Comparison of ENCODE assay signal across 25 cellular contexts in the genomic region with DNA sequence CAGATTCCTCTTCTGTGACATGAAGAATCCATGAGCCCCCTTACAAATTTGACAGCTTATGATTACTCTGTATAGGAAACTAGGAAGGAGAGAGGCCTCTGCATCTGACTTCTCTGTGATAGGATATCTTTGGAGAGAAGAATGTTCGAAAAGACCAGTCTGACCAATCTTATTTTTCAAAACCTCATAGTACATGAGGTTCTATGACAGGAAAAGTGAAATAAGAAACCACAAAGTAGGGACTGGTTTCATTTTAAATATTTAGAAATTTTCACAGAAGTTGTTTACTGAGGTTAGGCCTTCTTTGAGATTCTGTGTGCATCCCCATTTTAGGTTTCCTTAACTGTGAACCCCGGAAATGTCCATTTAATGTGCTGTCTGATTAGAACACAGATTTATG. TPM values are rescaled to one million over a fixed set of nuclear protein-coding genes. Genes with fewer than 3 reads are reported as not detected.
DNase-seq lines count a peak whose midpoint lies in the region; ATAC-seq, FAIRE-seq and TF ChIP-seq lines count a peak whose summit lies in the region.
"Had no signal": no experiment of that assay in that cellular context is flagged by ENCODE, and none has a peak within 500 bp of the region (broad histone marks: within the 10 kb centered on the region; RNA-seq: fewer than 3 reads in every experiment).

No MANE protein-coding gene starts in this region.

- no TSS peak for BruUV-seq in GM12878 (replicated peaks; lab: Mats Ljungman, UMichigan)

- intact Hi-C loops in GM12878 (cut with micrococcal nuclease; ENCODE audit: unreplicated experiment): no loop called here

- SMC1A ChIA-PET in GM12878 (lab: Charles Lee; ENCODE audit: uncharacterized antibody, unreplicated experiment): no interaction called here

- H2AFZ ChIP-seq in GM12878 (ENCODE audit: control insufficient read depth, low read depth, low read length): no peak overlapping the region

- RAD21 ChIA-PET in GM12878 (lab: Charles Lee; ENCODE audit: unreplicated experiment): no interaction called here

- H3K79me2 ChIP-seq in GM12878 (ENCODE audit: control insufficient read depth, insufficient read depth, low read length): no peaks in the 10 kb centered on the region

- H3K36me3 ChIP-seq in GM12878 (ENCODE audit: control insufficient read depth in 2 of 2, insufficient read depth in 2 of 2, low read length in 1 of 2): no peaks in the 10 kb centered on the region
- H3K36me3 ChIP-seq: BE2C; BLaER1 treated with 17β-estradiol and CSF1 and Interleukin-3, amounts not matched to agents 10 nM and 100 nM had no signal

- peaks cover 3% of the 10 kb centered on the region; the same call in 1 of the 2 replicates for H3K4me1 ChIP-seq in GM12878 (ENCODE audit: control insufficient read depth, insufficient read depth, low read length)
- H3K4me1 ChIP-seq: A549; BE2C; BLaER1 treated with 17β-estradiol and CSF1 and Interleukin-3, amounts not matched to agents 10 nM and 100 nM had no signal

- no peaks in the 10 kb centered on the region for H4K20me1 ChIP-seq in GM12878 (ENCODE audit: control insufficient read depth, insufficient read depth)
- H4K20me1 ChIP-seq: BLaER1 treated with 17β-estradiol and CSF1 and Interleukin-3, amounts not matched to agents 10 nM and 100 nM had no signal

- no peak overlapping the region for H3K4me2 ChIP-seq in GM12878 (ENCODE audit: control insufficient read depth, insufficient read depth)
- H3K4me2 ChIP-seq: A549; BLaER1 treated with 17β-estradiol and CSF1 and Interleukin-3, amounts not matched to agents 10 nM and 100 nM had no signal

- no peak for TF ChIP-seq EP300 in GM12878 (IDR thresholded peaks at IDR 0.05; ENCODE audit: borderline replicate concordance in 1 of 2, control insufficient read depth in 1 of 2, low read depth in 2 of 2, low read length in 2 of 2)

- ATAC-seq in GM18502 (IDR thresholded peaks at IDR 0.05; ENCODE audit: poor library complexity, unreplicated experiment) (peak; percentile 58), HG02870 (IDR thresholded peaks at IDR 0.05; ENCODE audit: unreplicated experiment) (peak; percentile 68), HG03442 (IDR thresholded peaks at IDR 0.05; ENCODE audit: unreplicated experiment) (peak; percentile 67), GM12878 (no peak)
- ATAC-seq: A549 had no signal

- in situ Hi-C loops in GM12878 (cut with MboI): no loop called here

- no peak for DNase-seq in GM12878 (ENCODE audit: low read depth, low spot score)
- no peak for DNase-seq in activated CD4-positive, alpha-beta T cell treated with anti-CD3 and anti-CD28 coated beads for 4 hours
- no peak for DNase-seq in NCI-H1436 (lab: John Stamatoyannopoulos, UW)
- DNase-seq in GM10266 (ENCODE audit: extremely low spot score): no peak
- DNase-seq: 8988T; ACHN; AML-193; BE2C; CD4-positive, alpha-beta T cell; CD8-positive, alpha-beta memory T cell; DMS 273 treated with DMSO at 0.1 percent for 48 hours; DMS79; EL; GDM1; GOT3; HCEC 1CT had no signal

- no peak for TF ChIP-seq POLR2A in GM12878 (IDR thresholded peaks at IDR 0.05; ENCODE audit: low read depth, low read length)

- H3K27ac ChIP-seq in GM12878 (ENCODE audit: control insufficient read depth, insufficient read depth): no peak overlapping the region
- H3K27ac ChIP-seq: A549; BLaER1 treated with 17β-estradiol and CSF1 and Interleukin-3, amounts not matched to agents 10 nM and 100 nM had no signal

- FAIRE-seq in GM12878 (lab: Jason Lieb, UNC): no peak
- FAIRE-seq: A549, D721Med, GM18507, H54 had no signal

- no peaks in the 10 kb centered on the region for H3K9me3 ChIP-seq in GM12878 (replicated peaks; ENCODE audit: control insufficient read depth, insufficient read depth, low read length)
- H3K9me3 ChIP-seq: A549; BE2C; BLaER1 treated with 17β-estradiol and CSF1 and Interleukin-3, amounts not matched to agents 10 nM and 100 nM had no signal

- TF ChIP-seq RAD21 in GM12878 (IDR thresholded peaks at IDR 0.05; ENCODE audit: insufficient read depth, low read depth, low read length): no peak

- no peak for TF ChIP-seq CTCF in GM12878 (IDR thresholded peaks at IDR 0.05 in 2 of 3, conservative IDR thresholded peaks at IDR 0.05 in 1 of 3; ENCODE audit: control insufficient read depth in 2 of 3, extremely low read depth in 1 of 3, insufficient read depth in 1 of 3, low read depth in 3 of 3, low read length in 3 of 3)
- TF ChIP-seq CTCF in GM10266 (IDR thresholded peaks at IDR 0.05; ENCODE audit: control insufficient read depth, insufficient read depth, low read depth, missing control alignments): no peak

- 0% methylated on average over 2 of the region's 2 CpGs for WGBS in GM12878 (ENCODE audit: insufficient coverage, insufficient replicate concordance, low lambda C conversion rate, missing lambda C conversion rate)

- CTCF ChIA-PET in GM12878 (lab: Yijun Ruan, JAX): no interaction called here

- no peak overlapping the region for H3K9ac ChIP-seq in GM12878 (ENCODE audit: control insufficient read depth, insufficient read depth, low read length)
- H3K9ac ChIP-seq: BLaER1 treated with 17β-estradiol and CSF1 and Interleukin-3, amounts not matched to agents 10 nM and 100 nM had no signal

- no peak overlapping the region for H3K4me3 ChIP-seq in GM12878
- H3K4me3 ChIP-seq: A549; BLaER1 treated with 17β-estradiol and CSF1 and Interleukin-3, amounts not matched to agents 10 nM and 100 nM had no signal

- no peaks in the 10 kb centered on the region for H3K27me3 ChIP-seq in GM12878 (replicated peaks in 1 of 2; ENCODE audit: control insufficient read depth in 2 of 2, insufficient read depth in 2 of 2, low read length in 1 of 2)
- H3K27me3 ChIP-seq: BE2C; BLaER1 treated with 17β-estradiol and CSF1 and Interleukin-3, amounts not matched to agents 10 nM and 100 nM had no signal

- POLR2A ChIA-PET in GM12878 (lab: Charles Lee): no interaction called here

RNA-seq across cellular contexts. Expression of a gene that starts 2.1 kb away (rescaled TPM):
- total RNA-seq in GM12878 (2013; cell fraction: nucleolus; rRNA removed): not detected in 2 replicates
- total RNA-seq in GM12878 (2014; rRNA removed) (not detected in 2 replicates), GM12878 (2014; rRNA removed; fragmentation: Illumina TruSeq; extraction: Trizol) (not detected in 2 replicates), GM12878 (2021) (not detected in 2 replicates)
- polyA plus RNA-seq in GM12878 (2011; ENCODE audit: low read depth): not detected
- polyA plus RNA-seq in GM12878 (2011; rRNA removed) (not detected in 2 replicates), GM12878 (2014; fragmentation: Illumina TruSeq; extraction: Trizol) (not detected in 2 replicates), GM12878 (2014; fragmentation: Nextera tagmentation; extraction: Ambion mirVana) (not detected), GM12878 (2014; rRNA removed) (not detected in 2 replicates), GM12878 (2016; fragmentation: Nextera tagmentation; extraction: Ambion mirVana) (not detected)
- not detected in 2 replicates for polyA plus RNA-seq in GM12878 (2011; cell fraction: cytosol; rRNA removed)
- polyA plus RNA-seq in GM12878 (2011; cell fraction: nucleus; rRNA removed): not detected in 2 replicates
- not detected in 2 replicates for polyA plus RNA-seq in GM12878 (2012)
- polyA minus RNA-seq in GM12878 (2011; rRNA and poly(A)+ RNA removed): not detected in 2 replicates
- polyA minus RNA-seq in GM12878 (2011; cell fraction: cytosol; rRNA and poly(A)+ RNA removed): not detected in 2 replicates
- not detected in 2 replicates for polyA minus RNA-seq in GM12878 (2011; cell fraction: nucleus; rRNA and poly(A)+ RNA removed)
- total RNA-seq: CD4-positive, alpha-beta T cell; CD8-positive, alpha-beta memory T cell had no signal
- polyA plus RNA-seq: A549; CD14-positive monocyte; CD8-positive, alpha-beta memory T cell had no signal

RNA-seq across cellular contexts. Expression of a gene that starts 16.7 kb away (rescaled TPM):
- not detected in 2 replicates for total RNA-seq in GM12878 (2013; cell fraction: nucleolus; rRNA removed)
- total RNA-seq in GM12878 (2014; rRNA removed) (not detected in 2 replicates), GM12878 (2014; rRNA removed; fragmentation: Illumina TruSeq; extraction: Trizol) (not detected in 2 replicates), GM12878 (2021) (not detected in 2 replicates)
- not detected for polyA plus RNA-seq in GM12878 (2011; ENCODE audit: low read depth)
- polyA plus RNA-seq in GM12878 (2011; rRNA removed) (not detected in 2 replicates), GM12878 (2014; fragmentation: Illumina TruSeq; extraction: Trizol) (not detected in 2 replicates), GM12878 (2014; fragmentation: Nextera tagmentation; extraction: Ambion mirVana) (not detected), GM12878 (2014; rRNA removed) (not detected in 2 replicates), GM12878 (2016; fragmentation: Nextera tagmentation; extraction: Ambion mirVana) (not detected)
- not detected in 2 replicates for polyA plus RNA-seq in GM12878 (2011; cell fraction: cytosol; rRNA removed)
- polyA plus RNA-seq in GM12878 (2011; cell fraction: nucleus; rRNA removed): not detected in 2 replicates
- not detected in 2 replicates for polyA plus RNA-seq in GM12878 (2012)
- not detected in 2 replicates for polyA minus RNA-seq in GM12878 (2011; rRNA and poly(A)+ RNA removed)
- not detected in 2 replicates for polyA minus RNA-seq in GM12878 (2011; cell fraction: cytosol; rRNA and poly(A)+ RNA removed)
- not detected in 2 replicates for polyA minus RNA-seq in GM12878 (2011; cell fraction: nucleus; rRNA and poly(A)+ RNA removed)
- total RNA-seq: CD4-positive, alpha-beta T cell; CD8-positive, alpha-beta memory T cell had no signal
- polyA plus RNA-seq: A549; CD14-positive monocyte; CD8-positive, alpha-beta memory T cell had no signal

RNA-seq across cellular contexts. Expression of a gene that starts 44.4 kb away (rescaled TPM):
- total RNA-seq in GM12878 (2013; cell fraction: nucleolus; rRNA removed): not detected in 2 replicates
- total RNA-seq in GM12878 (2014; rRNA removed) (not detected in 2 replicates), GM12878 (2014; rRNA removed; fragmentation: Illumina TruSeq; extraction: Trizol) (not detected in 2 replicates), GM12878 (2021) (not detected in 2 replicates)
- not detected for polyA plus RNA-seq in GM12878 (2011; ENCODE audit: low read depth)
- polyA plus RNA-seq in GM12878 (2011; rRNA removed) (not detected in 2 replicates), GM12878 (2014; fragmentation: Illumina TruSeq; extraction: Trizol) (not detected in 2 replicates), GM12878 (2014; fragmentation: Nextera tagmentation; extraction: Ambion mirVana) (not detected), GM12878 (2014; rRNA removed) (not detected in 2 replicates), GM12878 (2016; fragmentation: Nextera tagmentation; extraction: Ambion mirVana) (not detected)
- polyA plus RNA-seq in GM12878 (2011; cell fraction: cytosol; rRNA removed): not detected in 2 replicates
- polyA plus RNA-seq in GM12878 (2011; cell fraction: nucleus; rRNA removed): not detected in 2 replicates
- not detected in 2 replicates for polyA plus RNA-seq in GM12878 (2012)
- polyA minus RNA-seq in GM12878 (2011; rRNA and poly(A)+ RNA removed): not detected in 2 replicates
- polyA minus RNA-seq in GM12878 (2011; cell fraction: cytosol; rRNA and poly(A)+ RNA removed): not detected in 2 replicates
- not detected in 2 replicates for polyA minus RNA-seq in GM12878 (2011; cell fraction: nucleus; rRNA and poly(A)+ RNA removed)
- total RNA-seq: CD4-positive, alpha-beta T cell; CD8-positive, alpha-beta memory T cell had no signal
- polyA plus RNA-seq: A549; CD14-positive monocyte; CD8-positive, alpha-beta memory T cell had no signal

RNA-seq across cellular contexts. Expression of a gene that starts 45.0 kb away (rescaled TPM):
- total RNA-seq in GM12878 (2013; cell fraction: nucleolus; rRNA removed): not detected in 2 replicates
- not detected in 2 replicates for total RNA-seq in GM12878 (2014; rRNA removed)
- total RNA-seq in GM12878 (2014; rRNA removed; fragmentation: Illumina TruSeq; extraction: Trizol): not detected in 2 replicates
- total RNA-seq in GM12878 (2021): not detected in 2 replicates
- not detected for polyA plus RNA-seq in GM12878 (2011; ENCODE audit: low read depth)
- polyA plus RNA-seq in GM12878 (2011; rRNA removed): not detected in 2 replicates
- polyA plus RNA-seq in GM12878 (2011; cell fraction: cytosol; rRNA removed): not detected in 2 replicates
- polyA plus RNA-seq in GM12878 (2011; cell fraction: nucleus; rRNA removed): not detected in 2 replicates
- not detected in 2 replicates for polyA plus RNA-seq in GM12878 (2012)
- polyA plus RNA-seq in GM12878 (2014; fragmentation: Illumina TruSeq; extraction: Trizol): not detected in 2 replicates
- polyA plus RNA-seq in GM12878 (2014; fragmentation: Nextera tagmentation; extraction: Ambion mirVana): not detected
- polyA plus RNA-seq in GM12878 (2014; rRNA removed): not detected in 2 replicates
- not detected for polyA plus RNA-seq in GM12878 (2016; fragmentation: Nextera tagmentation; extraction: Ambion mirVana)
- not detected in 2 replicates for polyA minus RNA-seq in GM12878 (2011; rRNA and poly(A)+ RNA removed)
- not detected in 2 replicates for polyA minus RNA-seq in GM12878 (2011; cell fraction: cytosol; rRNA and poly(A)+ RNA removed)
- polyA minus RNA-seq in GM12878 (2011; cell fraction: nucleus; rRNA and poly(A)+ RNA removed): not detected in 2 replicates
- total RNA-seq: CD4-positive, alpha-beta T cell; CD8-positive, alpha-beta memory T cell had no signal
- polyA plus RNA-seq: A549; CD14-positive monocyte; CD8-positive, alpha-beta memory T cell had no signal
